In the genomic region with DNA sequence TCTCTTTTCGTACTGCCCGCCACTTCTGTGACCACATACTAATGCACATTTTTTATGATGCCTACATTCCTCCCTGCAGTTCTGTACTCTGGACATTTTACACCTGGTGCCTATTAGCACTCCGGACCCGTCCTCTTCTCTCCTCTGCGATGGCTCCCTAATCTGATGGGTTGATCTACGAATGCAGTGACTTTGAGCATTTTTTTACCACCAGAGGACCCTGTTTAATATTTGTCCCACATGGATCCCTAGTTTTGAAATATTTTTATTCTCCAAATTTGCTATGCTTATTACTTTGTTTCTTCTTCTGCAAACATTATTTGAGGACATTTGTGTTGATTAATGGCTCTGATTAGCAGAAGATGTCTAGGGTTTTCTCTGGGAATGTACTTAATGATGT, we compare ENCODE assay signal across 12 cellular contexts. TPM values are rescaled to one million over a fixed set of nuclear protein-coding genes. Genes with fewer than 3 reads are reported as not detected.
A peak's percentile ranks its signal among the peaks of the same experiment; 100 is the strongest.
DNase-seq lines count a peak whose midpoint lies in the region; ATAC-seq and TF ChIP-seq lines count a peak whose summit lies in the region.
"Had no signal": no experiment of that assay in that cellular context is flagged by ENCODE, and none has a peak within 500 bp of the region (broad histone marks: within the 10 kb centered on the region; RNA-seq: fewer than 3 reads in every experiment).

No MANE protein-coding gene starts in this region.

- POLR2A ChIA-PET in HEK293 (lab: Yijun Ruan, JAX), result interaction anchor here (0.6 kb wide), 2 partner anchors 9 to 299 kb away, joined by 3 to 4 read pairs; no protein-coding TSS in a partner anchor

- H3K27me3 ChIP-seq in WERI-Rb-1 (ENCODE audit: insufficient read depth, low read depth, severe bottlenecking) (no peaks in the 10 kb centered on the region), hepatocyte (peaks cover 15% of the 10 kb centered on the region), tibial artery (no peaks in the 10 kb centered on the region)

- TF ChIP-seq CTCF in HEK293 (tag by site-specific recombination; IDR thresholded peaks at IDR 0.05) (peak; percentile 18; the same call in 1 of the 2 replicates), WERI-Rb-1 (IDR thresholded peaks at IDR 0.05; ENCODE audit: low read depth, low read length) (peak; percentile 73), hepatocyte (IDR thresholded peaks at IDR 0.05; ENCODE audit: poor library complexity) (peak; percentile 15), tibial artery (IDR thresholded peaks at IDR 0.05) (no peak)

- no peak overlapping the region for H2AFZ ChIP-seq in hepatocyte

- no peaks in the 10 kb centered on the region for H3K9me2 ChIP-seq in hepatocyte (replicated peaks; ENCODE audit: insufficient read depth)

- no peak overlapping the region for H3K4me2 ChIP-seq in hepatocyte

- no peaks in the 10 kb centered on the region for H3K79me2 ChIP-seq in hepatocyte

- 63% methylated on average over 6 of the region's 6 CpGs for WGBS in hepatocyte (ENCODE audit: low lambda C conversion rate, missing lambda C conversion rate)

- H4K20me1 ChIP-seq in hepatocyte (ENCODE audit: insufficient read depth, poor library complexity, severe bottlenecking), result no peaks in the 10 kb centered on the region

- no peak overlapping the region for H3K27ac ChIP-seq in HEK293 (ENCODE audit: extremely low read depth, low read depth, low read length)
- no peak overlapping the region for H3K27ac ChIP-seq in WERI-Rb-1
- H3K27ac ChIP-seq in hepatocyte, result no peak overlapping the region
- no peak overlapping the region for H3K27ac ChIP-seq in tibial artery
- H3K27ac ChIP-seq: prostate gland had no signal

- no peak overlapping the region for H3K4me3 ChIP-seq in HEK293 (ENCODE audit: low read depth, low read length)
- no peak overlapping the region for H3K4me3 ChIP-seq in WERI-Rb-1 (ENCODE audit: low read depth, low read length)
- H3K4me3 ChIP-seq in hepatocyte, result no peak overlapping the region
- H3K4me3 ChIP-seq in tibial artery, result no peak overlapping the region
- H3K4me3 ChIP-seq: prostate gland had no signal

- intact Hi-C loops in tibial artery (cut with DNase I; ENCODE audit: low total_unique reads), result no loop called here

- H3K9me3 ChIP-seq in HEK293 (ENCODE audit: control insufficient read depth, insufficient read depth, low read depth, low read length) (no peaks in the 10 kb centered on the region), WERI-Rb-1 (ENCODE audit: severe bottlenecking) (no peaks in the 10 kb centered on the region), hepatocyte (ENCODE audit: low read depth) (no peaks in the 10 kb centered on the region), tibial artery (no peaks in the 10 kb centered on the region)
- H3K9me3 ChIP-seq: prostate gland had no signal

- ATAC-seq in HG02870 (IDR thresholded peaks at IDR 0.05; ENCODE audit: unreplicated experiment) (no peak), GM21723 (IDR thresholded peaks at IDR 0.05; ENCODE audit: unreplicated experiment) (no peak)

- DNase-seq in CD1c-positive myeloid dendritic cell (ENCODE audit: extremely low spot score) (peak; percentile 15), WERI-Rb-1 (peak; percentile 20), hepatocyte (ENCODE audit: low spot score) (no peak), tibial artery (no peak), activated gamma-delta T cell treated with Interleukin-2 at 50 U/mL for 16 hours (no peak)
- DNase-seq: COR-L47, hypothalamus, mesenchymal stem cell had no signal

- CTCF ChIA-PET in HEK293 (lab: Yijun Ruan, JAX), result interaction anchor here (0.7 to 23.3 kb wide), 4 partner anchors 10 to 448 kb away, joined by 3 to 526 read pairs (median 50); no protein-coding TSS in a partner anchor

- no peaks in the 10 kb centered on the region for H3K36me3 ChIP-seq in HEK293 (ENCODE audit: control insufficient read depth in 2 of 2, insufficient read depth in 1 of 2, low read length in 2 of 2)
- H3K36me3 ChIP-seq in WERI-Rb-1, result peaks cover 20% of the 10 kb centered on the region
- H3K36me3 ChIP-seq in hepatocyte (replicated peaks; ENCODE audit: insufficient read depth, low read depth), result no peaks in the 10 kb centered on the region
- no peaks in the 10 kb centered on the region for H3K36me3 ChIP-seq in tibial artery
- H3K36me3 ChIP-seq: prostate gland had no signal

- H3K4me1 ChIP-seq in HEK293 (ENCODE audit: control insufficient read depth, insufficient read depth, low read length) (no peaks in the 10 kb centered on the region), hepatocyte (ENCODE audit: insufficient read depth) (peaks cover 19% of the 10 kb centered on the region), tibial artery (peaks cover 0 to 32% (median 22%) of the 10 kb centered on the region in 4 donors)

TF ChIP-seq in HEK293, 187 proteins besides CTCF, POLR2A, EP300 and RAD21:
- TF ChIP-seq MZF1 (tag by site-specific recombination; IDR thresholded peaks at IDR 0.05; ENCODE audit: borderline replicate concordance) (no peak), ZNF654 (tag by site-specific recombination; IDR thresholded peaks at IDR 0.05; ENCODE audit: low read depth) (peak; percentile 44; the same call in 1 of the 2 replicates), RBAK (tag by site-specific recombination; IDR thresholded peaks at IDR 0.05) (no peak)

RNA-seq across cellular contexts. Expression of gene PPFIA4, which starts 5.2 kb away (rescaled TPM):
- total RNA-seq in hepatocyte, result 1.1 and 1.4 TPM in 2 replicates
- 1.7 and 5.2 TPM in 2 replicates for polyA plus RNA-seq in hepatocyte

RNA-seq across cellular contexts. Expression of gene TMEM183A, which starts 24.3 kb away (rescaled TPM):
- total RNA-seq in hepatocyte, result 78.8 and 105 TPM in 2 replicates
- polyA plus RNA-seq in hepatocyte, result 61.0 and 65.2 TPM in 2 replicates

RNA-seq across cellular contexts. Expression of gene MYOG, which starts 54.3 kb away (rescaled TPM):
- total RNA-seq in hepatocyte, result not detected in 2 replicates
- polyA plus RNA-seq in hepatocyte, result not detected in 2 replicates

Comparison
In these comparisons a context has a peak if more than half of its experiments do, and no peak if none do; other contexts are left out.
1. DNase-seq: peak in CD1c-positive myeloid dendritic cell (single experiment) and WERI-Rb-1 (single experiment); none in hepatocyte (single experiment), tibial artery (0 of 2) and activated gamma-delta T cell treated with Interleukin-2 at 50 U/mL for 16 hours (single experiment).
2. CTCF ChIP-seq: peak in HEK293 (single experiment), WERI-Rb-1 (single experiment) and hepatocyte (single experiment); none in tibial artery (0 of 2).